Comparison of ENCODE assay signal across 8 cellular contexts in genomic region chr11:45146072-45147016, GRCh38. TPM values are rescaled to one million over a fixed set of nuclear protein-coding genes. Genes with fewer than 3 reads are reported as not detected.
DNase-seq lines count a peak whose midpoint lies in the region; ATAC-seq, FAIRE-seq and TF ChIP-seq lines count a peak whose summit lies in the region.

PRDM11 (plus strand) TSS chr11:45146639; CDS start chr11:45181767, 35,128 bp downstream.

- H3K4me2 ChIP-seq in PC-3 (ENCODE audit: low read length): peak within 1 kb of the TSS; percentile 100

- FAIRE-seq in GM19239 (lab: Jason Lieb, UNC): no peak

- DNase-seq in CD8-positive, alpha-beta T cell: peak in 5 of 7 experiments; percentile 8 to 74 (median 41)
- DNase-seq in GM19239 (ENCODE audit: insufficient read length, low spot score) (peak; percentile 63), PC-3 (peak; percentile 78), glutamatergic neuron (peak; percentile 51), omental fat pad (ENCODE audit: low spot score) (no peak), upper lobe of right lung (peak; percentile 90)
- DNase-seq in activated naive CD4-positive, alpha-beta T cell treated with anti-CD3 and anti-CD28 coated beads, Interleukin-2, amount 50 U/mL, for 72 hours (ENCODE audit: low spot score in 2 of 2): peak; percentile 31 to 69

- no peaks in the 10 kb centered on the region for H3K9me3 Mint-ChIP-seq in CD8-positive, alpha-beta T cell
- H3K9me3 Mint-ChIP-seq in activated naive CD4-positive, alpha-beta T cell treated with anti-CD3 and anti-CD28 coated beads, Interleukin-2, amount 50 U/mL, for 72 hours: no peaks in the 10 kb centered on the region
- peaks cover 8% of the 10 kb centered on the region for H3K9me3 Mint-ChIP-seq in glutamatergic neuron (ENCODE audit: unreplicated experiment)

- peak within 1 kb of the TSS; percentile 97 for H2AFZ ChIP-seq in PC-3 (ENCODE audit: low read length)

- peaks cover 31% of the 10 kb centered on the region for H3K79me2 ChIP-seq in PC-3 (ENCODE audit: low read length)

- no peak for TF ChIP-seq CTCF in CD8-positive, alpha-beta T cell (IDR thresholded peaks at IDR 0.05)
- TF ChIP-seq CTCF in PC-3 (conservative IDR thresholded peaks at IDR 0.05; ENCODE audit: low read depth, low read length) (no peak), glutamatergic neuron (IDR thresholded peaks at IDR 0.05; ENCODE audit: partially characterized antibody, unreplicated experiment) (no peak), omental fat pad (IDR thresholded peaks at IDR 0.05) (no peak), upper lobe of right lung (IDR thresholded peaks at IDR 0.05) (no peak)

- ATAC-seq in CD8-positive, alpha-beta T cell: peak; percentile 37
- ATAC-seq in HG03378 (IDR thresholded peaks at IDR 0.05; ENCODE audit: unreplicated experiment) (peak; percentile 5), PC-3 (peak; percentile 62), omental fat pad (ENCODE audit: low FRiP score) (peak; percentile 74), upper lobe of right lung (peak; percentile 22)
- peak; percentile 19 to 45 for ATAC-seq in activated naive CD4-positive, alpha-beta T cell treated with anti-CD3 and anti-CD28 coated beads, Interleukin-2, amount 50 U/mL, for 72 hours

- H3K36me3 ChIP-seq in CD8-positive, alpha-beta T cell (ENCODE audit: insufficient read depth, low read length): no peaks in the 10 kb centered on the region
- H3K36me3 ChIP-seq in PC-3 (ENCODE audit: low read depth, low read length) (no peaks in the 10 kb centered on the region), upper lobe of right lung (no peaks in the 10 kb centered on the region)

- H3K9me3 ChIP-seq in CD8-positive, alpha-beta T cell (ENCODE audit: low read length): no peaks in the 10 kb centered on the region
- H3K9me3 ChIP-seq in PC-3 (ENCODE audit: low read length) (no peaks in the 10 kb centered on the region), upper lobe of right lung (no peaks in the 10 kb centered on the region)

- H4K20me1 ChIP-seq in PC-3 (ENCODE audit: low read length): no peaks in the 10 kb centered on the region

- H3K27ac ChIP-seq in CD8-positive, alpha-beta T cell (ENCODE audit: low read depth, low read length): peak within 1 kb of the TSS; percentile 78
- H3K27ac ChIP-seq in PC-3 (ENCODE audit: low read length) (peak within 1 kb of the TSS; percentile 64), upper lobe of right lung (peak within 1 kb of the TSS; percentile 99)

- intact Hi-C loops in CD8-positive, alpha-beta T cell (cut with DNase I, micrococcal nuclease): loop anchor here (1.0 to 10.0 kb wide), 11 partner anchors 194 to 1834 kb away; partner anchors contain the start of genes API5 (in 2 of the 2), ACCS (in 1 of the 2), CD82 (in 1 of the 2) and PEX16 (in 1 of the 2)
- intact Hi-C loops in PC-3 (cut with micrococcal nuclease) (loop anchor here (1.0 kb wide), 1 partner anchor 34 kb away; no protein-coding TSS in a partner anchor), upper lobe of right lung (cut with DNase I) (no loop called here)

- no peaks in the 10 kb centered on the region for H3K27me3 ChIP-seq in CD8-positive, alpha-beta T cell (ENCODE audit: insufficient read depth, low read length)
- H3K27me3 ChIP-seq in PC-3 (ENCODE audit: low read length) (no peaks in the 10 kb centered on the region), upper lobe of right lung (no peaks in the 10 kb centered on the region)

- POLR2A ChIA-PET in CD8-positive, alpha-beta T cell (lab: Charles Lee): interaction anchor here (0.9 kb wide), 3 partner anchors 13 to 198 kb away, joined by 3 read pairs; no protein-coding TSS in a partner anchor
- POLR2A ChIA-PET in PC-3 (lab: Charles Lee; ENCODE audit: unreplicated experiment): interaction anchor here (0.6 kb wide), 1 partner anchor 975 kb away, joined by 3 read pairs; no protein-coding TSS in a partner anchor

- no peaks in the 10 kb centered on the region for H3K9me2 ChIP-seq in PC-3 (replicated peaks; ENCODE audit: low read length)

- no peaks in the 10 kb centered on the region for H3F3A ChIP-seq in PC-3 (ENCODE audit: low read length, unreplicated experiment)

- H3K4me3 Mint-ChIP-seq in CD8-positive, alpha-beta T cell: peak within 1 kb of the TSS; percentile 88
- H3K4me3 Mint-ChIP-seq in glutamatergic neuron (ENCODE audit: unreplicated experiment): peak within 1 kb of the TSS; percentile 91

- BruUV-seq in PC-3 (replicated peaks; lab: Mats Ljungman, UMichigan): TSS peak; percentile 90

- H3K4me3 ChIP-seq in CD8-positive, alpha-beta T cell (ENCODE audit: low read depth, low read length): peak within 1 kb of the TSS; percentile 78
- H3K4me3 ChIP-seq in PC-3 (ENCODE audit: low read length) (peak within 1 kb of the TSS; percentile 98), upper lobe of right lung (peak within 1 kb of the TSS; percentile 82)

- H3K27ac Mint-ChIP-seq in CD8-positive, alpha-beta T cell: peak within 1 kb of the TSS; percentile 89
- peak within 1 kb of the TSS; percentile 73 to 79 for H3K27ac Mint-ChIP-seq in activated naive CD4-positive, alpha-beta T cell treated with anti-CD3 and anti-CD28 coated beads, Interleukin-2, amount 50 U/mL, for 72 hours
- H3K27ac Mint-ChIP-seq in glutamatergic neuron (ENCODE audit: unreplicated experiment): peak within 1 kb of the TSS; percentile 62

- H3K9ac ChIP-seq in PC-3 (ENCODE audit: low read length): peak within 1 kb of the TSS; percentile 93

- peaks cover 3% of the 10 kb centered on the region for H3K36me3 Mint-ChIP-seq in CD8-positive, alpha-beta T cell
- no peaks in the 10 kb centered on the region for H3K36me3 Mint-ChIP-seq in activated naive CD4-positive, alpha-beta T cell treated with anti-CD3 and anti-CD28 coated beads, Interleukin-2, amount 50 U/mL, for 72 hours
- H3K36me3 Mint-ChIP-seq in glutamatergic neuron (ENCODE audit: unreplicated experiment): no peaks in the 10 kb centered on the region

- peaks cover 16% of the 10 kb centered on the region for H3K4me1 ChIP-seq in CD8-positive, alpha-beta T cell (ENCODE audit: insufficient read depth, low read length)
- peaks cover 15% of the 10 kb centered on the region for H3K4me1 ChIP-seq in PC-3 (ENCODE audit: insufficient read depth, low read length)
- H3K4me1 ChIP-seq in upper lobe of right lung: peaks cover 11% of the 10 kb centered on the region

- peaks cover 34% of the 10 kb centered on the region for H3K4me1 Mint-ChIP-seq in CD8-positive, alpha-beta T cell (ENCODE audit: low read depth)
- H3K4me1 Mint-ChIP-seq in glutamatergic neuron (ENCODE audit: low read depth, unreplicated experiment): peaks cover 3% of the 10 kb centered on the region

- H3K27me3 Mint-ChIP-seq in CD8-positive, alpha-beta T cell (ENCODE audit: low read depth): peaks cover 12% of the 10 kb centered on the region
- H3K27me3 Mint-ChIP-seq in glutamatergic neuron (ENCODE audit: unreplicated experiment): peaks cover 2% of the 10 kb centered on the region

- CTCF ChIA-PET in CD8-positive, alpha-beta T cell (lab: Charles Lee): no interaction called here
- CTCF ChIA-PET in PC-3 (lab: Charles Lee): no interaction called here

RNA-seq across cellular contexts. Expression of gene PRDM11, which starts in this region (rescaled TPM):
- 1 to 10 TPM; 2.4 to 3.6 TPM for total RNA-seq in CD8-positive, alpha-beta T cell
- 5.0 and 6.3 TPM in 2 replicates for total RNA-seq in PC-3 (2014; rRNA removed)
- total RNA-seq in activated naive CD4-positive, alpha-beta T cell treated with anti-CD3 and anti-CD28 coated beads, Interleukin-2, amount 50 U/mL, for 72 hours: 1 to 10 TPM in 1 of 2 donors, under 1 TPM in 1; 0.57 to 1.5 TPM
- total RNA-seq in glutamatergic neuron (ENCODE audit: unreplicated experiment): 7.5 TPM
- 10 to 100 TPM in 2 of 4 donors, 1 to 10 TPM in 2; 7.0 to 15.6 (median 10.7) TPM for total RNA-seq in omental fat pad
- 18.3 TPM for total RNA-seq in upper lobe of right lung

Comparison
In these comparisons a context has a peak if more than half of its experiments do, and no peak if none do; other contexts are left out.
1. ATAC-seq: peak in every context shown above with its lines; median percentile 74 in omental fat pad; 62 in PC-3; 37 in CD8-positive, alpha-beta T cell; 32 in activated naive CD4-positive, alpha-beta T cell treated with anti-CD3 and anti-CD28 coated beads, Interleukin-2, amount 50 U/mL, for 72 hours; 22 in upper lobe of right lung; 5 in HG03378.